In genomic region chr1:12166834-12167492, GRCh38 we compare ENCODE assay signal across 8 cellular contexts. TPM values are rescaled to one million over a fixed set of nuclear protein-coding genes. Genes with fewer than 3 reads are reported as not detected.
A peak's percentile ranks its signal among the peaks of the same experiment; 100 is the strongest.
DNase-seq lines count a peak whose midpoint lies in the region; ATAC-seq, FAIRE-seq and TF ChIP-seq lines count a peak whose summit lies in the region.

TSS of gene TNFRSF1B (plus strand) at chr1:12166991. CDS start at chr1:12167092, 101 bp downstream.

- peak within 1 kb of the TSS; percentile 85 for H2AFZ ChIP-seq in MM.1S (ENCODE audit: low read length)
- no peak within 1 kb of the TSS; the same call in 1 of the 2 replicates for H2AFZ ChIP-seq in H1 (ENCODE audit: low read length)

- peak in 1 of 2 experiments; percentile 43; a peak in 1 of 3 replicates for TF ChIP-seq POLR2A in H1 (IDR thresholded peaks at IDR 0.05; ENCODE audit: control extremely low read depth in 1 of 2, low read depth in 2 of 2, low read length in 2 of 2)

- H3K14ac ChIP-seq in H1 (ENCODE audit: insufficient read length): no peak within 1 kb of the TSS

- TF ChIP-seq CTCF in MM.1S (IDR thresholded peaks at IDR 0.05; ENCODE audit: low read length): no peak
- no peak for TF ChIP-seq CTCF in H1 (IDR thresholded peaks at IDR 0.05; ENCODE audit: control extremely low read depth in 1 of 3, insufficient read depth in 1 of 3, low read depth in 1 of 3, low read length in 3 of 3)
- TF ChIP-seq CTCF in mucosa of descending colon (IDR thresholded peaks at IDR 0.05): no peak

- peaks cover 83% of the 10 kb centered on the region for H3K4me1 ChIP-seq in CD4-positive, CD25-positive, alpha-beta regulatory T cell (ENCODE audit: control insufficient read depth, insufficient read depth, low read length, poor library complexity, severe bottlenecking)
- H3K4me1 ChIP-seq in MM.1S (ENCODE audit: low read length) (peaks cover 12% of the 10 kb centered on the region), H1 (replicated peaks in 1 of 4; ENCODE audit: control insufficient read depth in 3 of 4, insufficient read depth in 4 of 4, low read length in 3 of 4) (peaks cover 0 to 10% (median 5%) of the 10 kb centered on the region in 4 experiments; a peak in 5 of 7 replicates), mucosa of descending colon (ENCODE audit: low read depth) (peaks cover 18% of the 10 kb centered on the region)

- no peak within 1 kb of the TSS for H2BK120ac ChIP-seq in H1 (replicated peaks; ENCODE audit: low read depth, low read length)

- no peaks in the 10 kb centered on the region for H3K9me3 ChIP-seq in CD4-positive, CD25-positive, alpha-beta regulatory T cell (ENCODE audit: control insufficient read depth in 2 of 2, low read length in 2 of 2)
- H3K9me3 ChIP-seq in MM.1S (replicated peaks; ENCODE audit: insufficient read depth, low read length) (no peaks in the 10 kb centered on the region), H1 (ENCODE audit: insufficient read depth in 2 of 2, low read depth in 1 of 2, low read length in 1 of 2) (no peaks in the 10 kb centered on the region), mucosa of descending colon (no peaks in the 10 kb centered on the region)

- H2BK12ac ChIP-seq in H1 (ENCODE audit: low read depth, low read length): no peak within 1 kb of the TSS

- H3K36me3 Mint-ChIP-seq in CD4-positive, CD25-positive, alpha-beta regulatory T cell: peaks cover 32% of the 10 kb centered on the region

- peaks cover 6% of the 10 kb centered on the region for H3K36me3 ChIP-seq in CD4-positive, CD25-positive, alpha-beta regulatory T cell (ENCODE audit: control insufficient read depth, insufficient read depth, low read length)
- H3K36me3 ChIP-seq in MM.1S (replicated peaks; ENCODE audit: insufficient read depth, low read length) (no peaks in the 10 kb centered on the region), H1 (ENCODE audit: control insufficient read depth in 2 of 4, insufficient read depth in 4 of 4, low read length in 3 of 4) (no peaks in the 10 kb centered on the region), mucosa of descending colon (ENCODE audit: low read depth) (no peaks in the 10 kb centered on the region)

- H3K79me2 ChIP-seq in MM.1S (ENCODE audit: low read length): peaks cover 25% of the 10 kb centered on the region
- H3K79me2 ChIP-seq in H1 (ENCODE audit: control insufficient read depth in 1 of 2, insufficient read depth in 2 of 2, low read length in 2 of 2): no peaks in the 10 kb centered on the region

- POLR2A ChIA-PET in H1 (lab: Charles Lee; ENCODE audit: partially characterized antibody): interaction anchor here (2.0 kb wide), 1 partner anchor 11 kb away, joined by 4 read pairs; no protein-coding TSS in a partner anchor

- H4K91ac ChIP-seq in H1 (replicated peaks; ENCODE audit: insufficient read length, low read length): no peak within 1 kb of the TSS

- peak within 1 kb of the TSS; percentile 99 to 100 (median 100) for H3K4me3 Mint-ChIP-seq in CD4-positive, CD25-positive, alpha-beta regulatory T cell

- H3F3A ChIP-seq in MM.1S (ENCODE audit: insufficient read depth, low read length): peaks cover 11% of the 10 kb centered on the region

- H3K27ac ChIP-seq in CD4-positive, CD25-positive, alpha-beta regulatory T cell (ENCODE audit: insufficient read depth, low read length, poor library complexity, severe bottlenecking): peak within 1 kb of the TSS; percentile 97
- no peak within 1 kb of the TSS for H3K27ac ChIP-seq in MM.1S (ENCODE audit: low read length)
- no peak within 1 kb of the TSS for H3K27ac ChIP-seq in H1 (ENCODE audit: low read depth, low read length)

- no peak within 1 kb of the TSS for H2AK5ac ChIP-seq in H1 (ENCODE audit: low read depth, low read length)

- peak within 1 kb of the TSS; percentile 61 for H3K9ac ChIP-seq in MM.1S (ENCODE audit: low read length)
- H3K9ac ChIP-seq in H1 (replicated peaks in 1 of 4; ENCODE audit: extremely low read depth in 1 of 4, low read depth in 3 of 4, low read length in 3 of 4): no peak within 1 kb of the TSS; a peak in 1 of 7 replicates

- H3K27me3 ChIP-seq in CD4-positive, CD25-positive, alpha-beta regulatory T cell (ENCODE audit: control insufficient read depth, insufficient read depth, low read length): no peaks in the 10 kb centered on the region
- no peaks in the 10 kb centered on the region for H3K27me3 ChIP-seq in MM.1S (replicated peaks; ENCODE audit: insufficient read depth, low read length)
- peaks cover 3 to 41% (median 29%) of the 10 kb centered on the region in 4 experiments for H3K27me3 ChIP-seq in H1 (replicated peaks in 1 of 4; ENCODE audit: control insufficient read depth in 3 of 4, extremely low read depth in 1 of 4, insufficient read depth in 3 of 4, low read length in 3 of 4)

- CTCF ChIA-PET in H1 (lab: Charles Lee; ENCODE audit: partially characterized antibody): interaction anchor here (1.1 to 3.5 kb wide), 3 partner anchors 21 to 62 kb away, joined by 3 to 23 read pairs (median 4); no protein-coding TSS in a partner anchor

- peak; percentile 51 to 54 for ATAC-seq in CD4-positive, CD25-positive, alpha-beta regulatory T cell (ENCODE audit: low read depth in 2 of 2)
- peak; percentile 49 for ATAC-seq in GM19452 (IDR thresholded peaks at IDR 0.05; ENCODE audit: unreplicated experiment)
- ATAC-seq in mucosa of descending colon: peak; percentile 84
- ATAC-seq in stimulated activated naive CD8-positive, alpha-beta T cell treated with anti-CD3 and anti-CD28 coated beads, Interleukin-15, Interleukin-2, amounts not matched to agents 100 U/mL and 50 U/mL, for 24 hours: peak; percentile 65

- no peaks in the 10 kb centered on the region for H3K9me2 ChIP-seq in MM.1S (replicated peaks; ENCODE audit: insufficient read depth, low read length)

- H2BK5ac ChIP-seq in H1 (ENCODE audit: low read depth, low read length): no peak within 1 kb of the TSS

- H4K8ac ChIP-seq in H1 (ENCODE audit: extremely low read depth, insufficient read depth, low read length): peak within 1 kb of the TSS; percentile 80

- no peak for TF ChIP-seq EP300 in H1 (IDR thresholded peaks at IDR 0.05; ENCODE audit: borderline replicate concordance in 1 of 2, low read depth in 2 of 2, low read length in 2 of 2)

- peaks cover 0 to 2% (median 0%) of the 10 kb centered on the region in 7 donors for H3K9me3 Mint-ChIP-seq in CD4-positive, CD25-positive, alpha-beta regulatory T cell

- H3K4me2 ChIP-seq in MM.1S (ENCODE audit: low read depth, low read length) (peak within 1 kb of the TSS; percentile 96), H1 (ENCODE audit: insufficient read depth in 1 of 2, low read depth in 2 of 2, low read length in 2 of 2) (peak within 1 kb of the TSS; percentile 41 to 75)

- 19% methylated on average over 39 of the region's 79 CpGs; no CpG with 5 or more reads in 1 of the 2 experiments for WGBS in H1 (ENCODE audit: extremely low coverage in 1 of 2, insufficient coverage in 1 of 2, insufficient read length in 1 of 2, insufficient replicate concordance in 2 of 2, low coverage in 1 of 2, low lambda C conversion rate in 2 of 2, missing lambda C conversion rate in 1 of 2), 2 experiments

- H3K56ac ChIP-seq in H1 (replicated peaks; ENCODE audit: insufficient read length, low read depth, low read length): no peak within 1 kb of the TSS

- TF ChIP-seq RAD21 in H1 (IDR thresholded peaks at IDR 0.05 in 1 of 2, conservative IDR thresholded peaks at IDR 0.05 in 1 of 2; ENCODE audit: low read depth in 2 of 2, low read length in 2 of 2): no peak

- intact Hi-C loops in mucosa of descending colon (cut with DNase I, micrococcal nuclease): no loop called here

- no peak within 1 kb of the TSS for H2BK20ac ChIP-seq in H1 (ENCODE audit: low read length)

- H3K79me1 ChIP-seq in H1 (ENCODE audit: low read depth, low read length): no peaks in the 10 kb centered on the region

- peak; percentile 68 to 87 (median 69) for DNase-seq in CD4-positive, CD25-positive, alpha-beta regulatory T cell
- DNase-seq in MM.1S: peak; percentile 85
- DNase-seq in activated CD8-positive, alpha-beta memory T cell treated with anti-CD3 and anti-CD28 coated beads for 24 hours: peak; percentile 90
- DNase-seq in H1 (ENCODE audit: low read depth in 1 of 2, low spot score in 2 of 2): peak in 1 of 2 experiments; percentile 85
- DNase-seq in mucosa of descending colon: peak; percentile 81 to 87 (median 86)
- DNase-seq in stimulated activated naive CD8-positive, alpha-beta T cell treated with anti-CD3 and anti-CD28 coated beads, Interleukin-15, Interleukin-2, amounts not matched to agents 100 U/mL and 50 U/mL, for 24 hours: peak; percentile 84
- no peak for DNase-seq in NCI-H446 (lab: John Stamatoyannopoulos, UW)

- peaks cover 5% of the 10 kb centered on the region for H3K27me3 Mint-ChIP-seq in CD4-positive, CD25-positive, alpha-beta regulatory T cell

- H4K5ac ChIP-seq in H1 (ENCODE audit: insufficient read length, low read depth, low read length): no peak within 1 kb of the TSS

- FAIRE-seq in H1 (lab: Jason Lieb, UNC): no peak

- no peaks in the 10 kb centered on the region; the same call in 1 of the 2 replicates for H3K23me2 ChIP-seq in H1 (ENCODE audit: low read depth, low read length)

- peak within 1 kb of the TSS; percentile 95 to 100 (median 99) for H3K27ac Mint-ChIP-seq in CD4-positive, CD25-positive, alpha-beta regulatory T cell

- H4K20me1 ChIP-seq in MM.1S (ENCODE audit: insufficient read depth, low read length) (no peaks in the 10 kb centered on the region), H1 (replicated peaks in 1 of 2; ENCODE audit: control insufficient read depth in 1 of 2, insufficient read depth in 2 of 2, low read length in 2 of 2) (peaks cover 0 to 2% of the 10 kb centered on the region in 2 experiments)

- H2BK15ac ChIP-seq in H1 (ENCODE audit: low read length): no peak within 1 kb of the TSS

- H3K23ac ChIP-seq in H1 (ENCODE audit: insufficient read length): no peak within 1 kb of the TSS

- peak within 1 kb of the TSS; percentile 97 for H3K4me3 ChIP-seq in CD4-positive, CD25-positive, alpha-beta regulatory T cell (ENCODE audit: low read depth, low read length)
- H3K4me3 ChIP-seq in MM.1S (ENCODE audit: low read length) (peak within 1 kb of the TSS; percentile 78), H1 (ENCODE audit: extremely low read depth in 1 of 4, insufficient read depth in 2 of 4, low read depth in 3 of 4, low read length in 4 of 4) (peak within 1 kb of the TSS; percentile 5 to 55 (median 21); a peak in 5 of 8 replicates), mucosa of descending colon (peak within 1 kb of the TSS; percentile 45)

- H3K4me1 Mint-ChIP-seq in CD4-positive, CD25-positive, alpha-beta regulatory T cell: peaks cover 16 to 83% (median 51%) of the 10 kb centered on the region in 4 donors

- H3K18ac ChIP-seq in H1 (ENCODE audit: extremely low read depth, low read length): no peak within 1 kb of the TSS; the same call in 1 of the 2 replicates

- no peak within 1 kb of the TSS for H3K4ac ChIP-seq in H1 (replicated peaks; ENCODE audit: insufficient read length, low read depth, low read length)

RNA-seq across cellular contexts. Expression of gene TNFRSF1B, which starts in this region (rescaled TPM):
- 252 TPM for total RNA-seq in CD4-positive, CD25-positive, alpha-beta regulatory T cell
- polyA plus RNA-seq in CD4-positive, CD25-positive, alpha-beta regulatory T cell: 100 to 1,000 TPM; 347 to 450 (median 421) TPM
- 2.8 and 2.9 TPM in 2 replicates for total RNA-seq in H1 (2021; fragmentation: NEBNext Ultra II Directional; extraction: Animal tissue kit (Norgen Biotek cat#: 25700))
- 1.7 and 2.4 TPM in 2 replicates for polyA plus RNA-seq in H1 (2011; rRNA removed)
- 1.8 TPM for polyA plus RNA-seq in H1 (2011; cell fraction: cytosol; rRNA removed)
- 2.5 TPM for polyA plus RNA-seq in H1 (2011; cell fraction: nucleus; rRNA removed)
- 1.3 to 2.6 TPM (median 2.1 TPM) in 4 replicates for polyA plus RNA-seq in H1 (2012, experiment 1 of 2)
- polyA plus RNA-seq in H1 (2012, experiment 2 of 2): 1.3 TPM
- 2.9 TPM for polyA plus RNA-seq in H1 (2013, experiment 1 of 2)
- 3.5 TPM for polyA plus RNA-seq in H1 (2013, experiment 2 of 2)
- 1.1 and 1.5 TPM in 2 replicates for polyA minus RNA-seq in H1 (2011; rRNA and poly(A)+ RNA removed)
- polyA minus RNA-seq in H1 (2011; cell fraction: cytosol; rRNA and poly(A)+ RNA removed): 0.88 TPM
- 0.90 TPM for polyA minus RNA-seq in H1 (2011; cell fraction: nucleus; rRNA and poly(A)+ RNA removed)
- 10 to 100 TPM; 20.3 to 39.3 (median 31.6) TPM for total RNA-seq in mucosa of descending colon

Comparison
In these comparisons a context has a peak if more than half of its experiments do, and no peak if none do; other contexts are left out.
1. RNA of gene TNFRSF1B (polyA plus RNA-seq): 347 to 450 TPM in CD4-positive, CD25-positive, alpha-beta regulatory T cell; 1.3 to 3.5 TPM in H1; every median in the first group is over 10 times any median in the second.
2. DNase-seq: peak in CD4-positive, CD25-positive, alpha-beta regulatory T cell (3 of 3), MM.1S (single experiment), activated CD8-positive, alpha-beta memory T cell treated with anti-CD3 and anti-CD28 coated beads for 24 hours (single experiment), mucosa of descending colon (3 of 3) and stimulated activated naive CD8-positive, alpha-beta T cell treated with anti-CD3 and anti-CD28 coated beads, Interleukin-15, Interleukin-2, amounts not matched to agents 100 U/mL and 50 U/mL, for 24 hours (single experiment); none in NCI-H446 (0 of 2).
3. H3K4me3 ChIP-seq: peak in every context shown above with its lines; median percentile 97 in CD4-positive, CD25-positive, alpha-beta regulatory T cell; 78 in MM.1S; 45 in mucosa of descending colon; 21 in H1.
4. Peak in every context shown above with its lines, with median percentiles within 50 percentile points of each other: ATAC-seq.